13 cellular contexts compared by ENCODE assay signal in genomic region chr14:63910593-63911363, GRCh38. TPM values are rescaled to one million over a fixed set of nuclear protein-coding genes. Genes with fewer than 3 reads are reported as not detected.
A peak's percentile ranks its signal among the peaks of the same experiment; 100 is the strongest.
DNase-seq lines count a peak whose midpoint lies in the region; ATAC-seq and FAIRE-seq lines count a peak whose summit lies in the region.
"Had no signal": no experiment of that assay in that cellular context is flagged by ENCODE, and none has a peak within 500 bp of the region (broad histone marks: within the 10 kb centered on the region; RNA-seq: fewer than 3 reads in every experiment).

No MANE protein-coding gene starts in this region.

- peak; percentile 8 for DNase-seq in stimulated activated CD4-positive, alpha-beta T cell treated with anti-CD3 and anti-CD28 coated beads, Interleukin-4, amount 100 ng/mL, for 24 hours
- DNase-seq in stimulated activated CD4-positive, alpha-beta T cell treated with anti-CD3 and anti-CD28 coated beads, Interleukin-4, amount 100 ng/mL, for 4 hours = no peak
- peak in 1 of 2 donors; percentile 12 for DNase-seq in activated naive CD4-positive, alpha-beta T cell treated with anti-CD3 and anti-CD28 coated beads, Interleukin-2, amount 50 U/mL, for 72 hours (ENCODE audit: low spot score in 2 of 2)
- DNase-seq in urothelium cell line (ENCODE audit: low spot score) (no peak), NCI-H510A (lab: John Stamatoyannopoulos, UW) (no peak), NCI-H2029 (lab: John Stamatoyannopoulos, UW) (no peak)
- no peak for DNase-seq in activated CD8-positive, alpha-beta memory T cell treated with anti-CD3 and anti-CD28 coated beads, Interleukin-2, amount 50 U/mL, for 4 hours
- DNase-seq: activated CD4-positive, alpha-beta T cell treated with anti-CD3 and anti-CD28 coated beads for 48 hours; midbrain; NCI-H1436; stimulated activated CD4-positive, alpha-beta T cell treated with anti-CD3 and anti-CD28 coated beads, Interleukin-2, amount 100 ng/mL, for 48 hours had no signal

- no peak overlapping the region for H3K4me3 ChIP-seq in iPS-20b (ENCODE audit: low read length)

- peak overlapping the region; percentile 21 to 62 for H3K27ac Mint-ChIP-seq in activated naive CD4-positive, alpha-beta T cell treated with anti-CD3 and anti-CD28 coated beads, Interleukin-2, amount 50 U/mL, for 72 hours
- H3K27ac Mint-ChIP-seq: stimulated activated memory B cell treated with anti-CD40 and anti-IgM and Interleukin-4, amounts not matched to agents 10 μg/mL and 1 μg/mL and 100 μg/mL, for 72 hours had no signal

- no peaks in the 10 kb centered on the region for H3K27me3 ChIP-seq in iPS-20b (ENCODE audit: insufficient read depth, low read length)

- H3K36me3 Mint-ChIP-seq in activated naive CD4-positive, alpha-beta T cell treated with anti-CD3 and anti-CD28 coated beads, Interleukin-2, amount 50 U/mL, for 72 hours = peaks cover 0 to 4% of the 10 kb centered on the region in 2 donors

- no peaks in the 10 kb centered on the region for H3K9me3 ChIP-seq in iPS-20b (ENCODE audit: insufficient read depth, low read depth, low read length)

- peaks cover 6% of the 10 kb centered on the region; the same call in 1 of the 2 replicates for H3K4me1 ChIP-seq in iPS-20b (ENCODE audit: insufficient read depth, low read length)

- peaks cover 11% of the 10 kb centered on the region; the same call in 1 of the 2 replicates for H3K36me3 ChIP-seq in iPS-20b (ENCODE audit: insufficient read depth, low read depth, low read length)

- peak; percentile 37 for FAIRE-seq in urothelium cell line (lab: Jason Lieb, UNC)

- H3K9ac ChIP-seq in iPS-20b (ENCODE audit: low read depth, low read length) = 0 out of 2 replicates have a peak overlapping the region, but pooled peaks have one; percentile 3

- H3K9me3 Mint-ChIP-seq in activated naive CD4-positive, alpha-beta T cell treated with anti-CD3 and anti-CD28 coated beads, Interleukin-2, amount 50 U/mL, for 72 hours = no peaks in the 10 kb centered on the region
- H3K9me3 Mint-ChIP-seq: stimulated activated memory B cell treated with anti-CD40 and anti-IgM and Interleukin-4, amounts not matched to agents 10 μg/mL and 1 μg/mL and 100 μg/mL, for 72 hours had no signal

- ATAC-seq in activated naive CD4-positive, alpha-beta T cell treated with anti-CD3 and anti-CD28 coated beads, Interleukin-2, amount 50 U/mL, for 72 hours = peak; percentile 92 to 96
- ATAC-seq: stimulated activated memory B cell treated with anti-CD40 and anti-IgM and Interleukin-4, amounts not matched to agents 10 μg/mL and 1 μg/mL and 100 μg/mL, for 72 hours had no signal

- no peak overlapping the region for H3K27ac ChIP-seq in iPS-20b (ENCODE audit: low read length)

RNA-seq across cellular contexts. Expression of gene SYNE2, which starts 58.0 kb away (rescaled TPM):
- 10 to 100 TPM; 39.4 to 41.0 TPM for total RNA-seq in activated naive CD4-positive, alpha-beta T cell treated with anti-CD3 and anti-CD28 coated beads, Interleukin-2, amount 50 U/mL, for 72 hours
